Comparison of ENCODE assay signal across 11 cellular contexts in genomic region chr16:89476811-89477261, GRCh38. TPM values are rescaled to one million over a fixed set of nuclear protein-coding genes. Genes with fewer than 3 reads are reported as not detected.
DNase-seq lines count a peak whose midpoint lies in the region; ATAC-seq and TF ChIP-seq lines count a peak whose summit lies in the region.
"Had no signal": no experiment of that assay in that cellular context is flagged by ENCODE, and none has a peak within 500 bp of the region (broad histone marks: within the 10 kb centered on the region; RNA-seq: fewer than 3 reads in every experiment).

No MANE protein-coding gene starts in this region.

- in situ Hi-C loops in ACHN (cut with HindIII; ENCODE audit: low pct_ligation_motif_present, low pct_unique_long_range_greater_than_20kb, low sequenced_read_pairs) = no loop called here

- no peaks in the 10 kb centered on the region for H3K27me3 Mint-ChIP-seq in brain

- H3K4me3 Mint-ChIP-seq in brain = peak overlapping the region in 2 of 5 experiments; percentile 1 to 2

- no peak overlapping the region for H3K4me3 ChIP-seq in BLaER1
- H3K4me3 ChIP-seq in Karpas-422 (ENCODE audit: low read length) = no peak overlapping the region
- H3K4me3 ChIP-seq in BE2C (ENCODE audit: low read depth, low read length) = no peak overlapping the region

- no peaks in the 10 kb centered on the region for H3K9me3 ChIP-seq in BLaER1
- H3K9me3 ChIP-seq in Karpas-422 (ENCODE audit: low read length) = no peaks in the 10 kb centered on the region
- H3K9me3 ChIP-seq in BE2C = no peaks in the 10 kb centered on the region; the same call in 1 of the 2 replicates

- H3K4me1 ChIP-seq in BLaER1 (peaks cover 100% of the 10 kb centered on the region), Karpas-422 (ENCODE audit: low read length) (peaks cover 30% of the 10 kb centered on the region), BE2C (peaks cover 6% of the 10 kb centered on the region)

- H3K4me2 ChIP-seq in BLaER1 (peak overlapping the region; percentile 93), Karpas-422 (ENCODE audit: low read depth, low read length, poor library complexity, severe bottlenecking) (peak overlapping the region; percentile 1)

- peak; percentile 84 for ATAC-seq in GM19395 (IDR thresholded peaks at IDR 0.05; ENCODE audit: unreplicated experiment)

- peaks cover 93% of the 10 kb centered on the region for H3K4me1 Mint-ChIP-seq in brain

- H3K27ac ChIP-seq in BLaER1 (0 out of 2 replicates have a peak overlapping the region, but pooled peaks have one; percentile 20), Karpas-422 (ENCODE audit: low read length) (no peak overlapping the region)

- H3K36me3 ChIP-seq in BLaER1 (peaks cover 44% of the 10 kb centered on the region), Karpas-422 (ENCODE audit: insufficient read depth, low read length) (no peaks in the 10 kb centered on the region), BE2C (peaks cover 4% of the 10 kb centered on the region; the same call in 1 of the 2 replicates)

- H4K20me1 ChIP-seq in BLaER1 (peaks cover 100% of the 10 kb centered on the region), Karpas-422 (ENCODE audit: insufficient read depth, low read depth, low read length) (peaks cover 82% of the 10 kb centered on the region)

- H3K27me3 ChIP-seq in BLaER1 (no peaks in the 10 kb centered on the region), Karpas-422 (ENCODE audit: low read length) (no peaks in the 10 kb centered on the region), BE2C (no peaks in the 10 kb centered on the region)

- no peak overlapping the region for H2AFZ ChIP-seq in Karpas-422 (ENCODE audit: low read length)

- peaks cover 0 to 6% (median 0%) of the 10 kb centered on the region in 5 experiments for H3K9me3 Mint-ChIP-seq in brain

- H3K9ac ChIP-seq in BLaER1 = peak overlapping the region; percentile 27; the same call in 1 of the 2 replicates
- no peak overlapping the region for H3K9ac ChIP-seq in Karpas-422 (ENCODE audit: low read length)

- DNase-seq in Karpas-422 (peak; percentile 77), ACHN (no peak), NCI-H226 (no peak), NCI-H446 (lab: John Stamatoyannopoulos, UW) (no peak), BE2C (no peak)
- DNase-seq: activated CD4-positive, alpha-beta T cell treated with anti-CD3 and anti-CD28 coated beads for 4 hours; DND-41; IMR-90 had no signal

- H3K9me2 ChIP-seq in Karpas-422 (replicated peaks; ENCODE audit: insufficient read depth, low read length) = no peaks in the 10 kb centered on the region

- peaks cover 76% of the 10 kb centered on the region for H3K79me2 ChIP-seq in Karpas-422 (ENCODE audit: low read length)

- peaks cover 2% of the 10 kb centered on the region for H3K36me3 Mint-ChIP-seq in brain

- peak overlapping the region in 3 of 5 experiments; percentile 7 to 71 (median 38) for H3K27ac Mint-ChIP-seq in brain

- TF ChIP-seq CTCF in brain (conservative IDR thresholded peaks at IDR 0.05) = no peak
- no peak for TF ChIP-seq CTCF in BE2C (IDR thresholded peaks at IDR 0.05; ENCODE audit: low read depth, low read length)

RNA-seq across cellular contexts. Expression of gene ANKRD11, which starts 13.5 kb away (rescaled TPM):
- total RNA-seq in Karpas-422 (2014; rRNA removed; shearing (Covaris generic); ENCODE audit: low replicate concordance) = 28.5 and 29.9 TPM in 2 replicates
- polyA plus RNA-seq in brain (ENCODE audit: insufficient read depth, low read depth, low replicate concordance) = 53.2 TPM
- polyA plus RNA-seq in BE2C (2012; ENCODE audit: insufficient read depth, insufficient read length, low read depth) = 335 TPM

RNA-seq across cellular contexts. Expression of gene SPG7, which starts 31.4 kb away (rescaled TPM):
- 44.6 and 74.8 TPM in 2 replicates for total RNA-seq in Karpas-422 (2014; rRNA removed; shearing (Covaris generic); ENCODE audit: low replicate concordance)
- polyA plus RNA-seq in brain (ENCODE audit: insufficient read depth, low read depth, low replicate concordance) = 54.6 TPM
- polyA plus RNA-seq in BE2C (2012; ENCODE audit: insufficient read depth, insufficient read length, low read depth) = 59.3 TPM
